11 cellular contexts compared by ENCODE assay signal in genomic region chr22:30307026-30307574, GRCh38. TPM values are rescaled to one million over a fixed set of nuclear protein-coding genes. Genes with fewer than 3 reads are reported as not detected.
DNase-seq lines count a peak whose midpoint lies in the region; ATAC-seq and TF ChIP-seq lines count a peak whose summit lies in the region.
"Had no signal": no experiment of that assay in that cellular context is flagged by ENCODE, and none has a peak within 500 bp of the region (broad histone marks: within the 10 kb centered on the region; RNA-seq: fewer than 3 reads in every experiment).

No MANE protein-coding gene starts in this region.

- H3K9me3 ChIP-seq in Peyer's patch (no peaks in the 10 kb centered on the region), gastroesophageal sphincter (no peaks in the 10 kb centered on the region)
- H3K9me3 ChIP-seq: A549 had no signal

- CTCF ChIA-PET in activated CD4-positive, alpha-beta T cell treated with anti-CD3 and anti-CD28 coated beads for 36 hours (lab: Charles Lee) = interaction anchor here (0.6 to 1.5 kb wide), 4 partner anchors 12 to 266 kb away, joined by 3 to 4 read pairs (median 3); partner anchors contain the start of gene MTFP1

- no peak for TF ChIP-seq POLR2A in Peyer's patch (IDR thresholded peaks at IDR 0.05)
- TF ChIP-seq POLR2A in gastroesophageal sphincter (IDR thresholded peaks at IDR 0.05) = no peak

- in situ Hi-C loops in GM13976 (cut with MboI; ENCODE audit: low sequenced_read_pairs, unreplicated experiment) = no loop called here

- 67 to 86% methylated on average over 4 to 5 of the region's 5 CpGs for WGBS in gastroesophageal sphincter (ENCODE audit: low coverage in 1 of 2), 2 donors

- no peaks in the 10 kb centered on the region for H3K27me3 Mint-ChIP-seq in activated CD4-positive, alpha-beta T cell treated with anti-CD3 and anti-CD28 coated beads for 36 hours
- H3K27me3 Mint-ChIP-seq in stimulated activated naive B cell treated with anti-CD40 and anti-IgM and Interleukin-4, amounts not matched to agents 10 μg/mL and 1 μg/mL and 100 μg/mL, for 72 hours = no peaks in the 10 kb centered on the region

- H3K4me3 ChIP-seq in Peyer's patch = no peak overlapping the region
- no peak overlapping the region for H3K4me3 ChIP-seq in gastroesophageal sphincter
- H3K4me3 ChIP-seq: A549 had no signal

- H3K27ac Mint-ChIP-seq in activated CD4-positive, alpha-beta T cell treated with anti-CD3 and anti-CD28 coated beads for 36 hours = peak overlapping the region; percentile 85
- H3K27ac Mint-ChIP-seq in stimulated activated naive B cell treated with anti-CD40 and anti-IgM and Interleukin-4, amounts not matched to agents 10 μg/mL and 1 μg/mL and 100 μg/mL, for 72 hours = peak overlapping the region; percentile 95

- peaks cover 15% of the 10 kb centered on the region for H3K36me3 Mint-ChIP-seq in activated CD4-positive, alpha-beta T cell treated with anti-CD3 and anti-CD28 coated beads for 36 hours (ENCODE audit: low read depth)
- peaks cover 12 to 34% of the 10 kb centered on the region in 2 donors for H3K36me3 Mint-ChIP-seq in stimulated activated naive B cell treated with anti-CD40 and anti-IgM and Interleukin-4, amounts not matched to agents 10 μg/mL and 1 μg/mL and 100 μg/mL, for 72 hours

- TF ChIP-seq CTCF in Peyer's patch (IDR thresholded peaks at IDR 0.05) (no peak), gastroesophageal sphincter (IDR thresholded peaks at IDR 0.05) (no peak), GM13976 (IDR thresholded peaks at IDR 0.05; ENCODE audit: borderline replicate concordance, control extremely low read depth, extremely low read depth, insufficient read depth, missing control alignments) (no peak)

- no peak for ATAC-seq in activated CD4-positive, alpha-beta T cell treated with anti-CD3 and anti-CD28 coated beads for 36 hours
- no peak for ATAC-seq in gastroesophageal sphincter
- ATAC-seq in stimulated activated naive B cell treated with anti-CD40 and anti-IgM and Interleukin-4, amounts not matched to agents 10 μg/mL and 1 μg/mL and 100 μg/mL, for 72 hours (replicated peaks) = no peak
- no peak for ATAC-seq in HG03039 (IDR thresholded peaks at IDR 0.05; ENCODE audit: unreplicated experiment)
- ATAC-seq in GM19035 (IDR thresholded peaks at IDR 0.05; ENCODE audit: unreplicated experiment) = no peak
- ATAC-seq: A549 had no signal

- H3K4me1 Mint-ChIP-seq in activated CD4-positive, alpha-beta T cell treated with anti-CD3 and anti-CD28 coated beads for 36 hours = peaks cover 97% of the 10 kb centered on the region
- peaks cover 88 to 100% of the 10 kb centered on the region in 2 donors for H3K4me1 Mint-ChIP-seq in stimulated activated naive B cell treated with anti-CD40 and anti-IgM and Interleukin-4, amounts not matched to agents 10 μg/mL and 1 μg/mL and 100 μg/mL, for 72 hours

- intact Hi-C loops in activated CD4-positive, alpha-beta T cell treated with anti-CD3 and anti-CD28 coated beads for 36 hours (cut with DNase I, micrococcal nuclease) = loop anchor here in 1 of 2 experiments (2.0 to 5.0 kb wide), 2 partner anchors 20 to 285 kb away; partner anchors contain the start of genes PES1 and TBC1D10A

- H3K27ac ChIP-seq in Peyer's patch (peak overlapping the region; percentile 83 to 89 (median 87)), gastroesophageal sphincter (peak overlapping the region in 3 of 4 donors; percentile 75 to 93 (median 80))
- H3K27ac ChIP-seq: A549 had no signal

- peaks cover 0 to 17% (median 0%) of the 10 kb centered on the region in 3 donors for H3K36me3 ChIP-seq in Peyer's patch
- peaks cover 0 to 19% of the 10 kb centered on the region in 2 donors for H3K36me3 ChIP-seq in gastroesophageal sphincter

- H3K4me1 ChIP-seq in Peyer's patch = peaks cover 18 to 99% (median 80%) of the 10 kb centered on the region in 4 donors
- H3K4me1 ChIP-seq in gastroesophageal sphincter = peaks cover 38 to 100% (median 86%) of the 10 kb centered on the region in 3 donors

- POLR2A ChIA-PET in activated CD4-positive, alpha-beta T cell treated with anti-CD3 and anti-CD28 coated beads for 36 hours (lab: Charles Lee) = interaction anchor here (0.6 kb wide), 1 partner anchor 20 kb away, joined by 3 read pairs; the partner anchor contains the start of gene TBC1D10A

- no peak for TF ChIP-seq EP300 in gastroesophageal sphincter (IDR thresholded peaks at IDR 0.05)

- H3K27me3 ChIP-seq in Peyer's patch (no peaks in the 10 kb centered on the region), gastroesophageal sphincter (no peaks in the 10 kb centered on the region)

- H3K4me3 Mint-ChIP-seq in activated CD4-positive, alpha-beta T cell treated with anti-CD3 and anti-CD28 coated beads for 36 hours = no peak overlapping the region
- peak overlapping the region; percentile 18 to 26 for H3K4me3 Mint-ChIP-seq in stimulated activated naive B cell treated with anti-CD40 and anti-IgM and Interleukin-4, amounts not matched to agents 10 μg/mL and 1 μg/mL and 100 μg/mL, for 72 hours

- no peak for DNase-seq in activated CD4-positive, alpha-beta T cell treated with anti-CD3 and anti-CD28 coated beads for 36 hours
- no peak for DNase-seq in activated CD4-positive, alpha-beta T cell treated with anti-CD3 and anti-CD28 coated beads for 1 hour
- no peak for DNase-seq in Peyer's patch
- DNase-seq in stimulated activated naive B cell treated with anti-CD40 and anti-IgM and Interleukin-4, amounts not matched to agents 10 μg/mL and 1 μg/mL and 100 μg/mL, for 72 hours = no peak
- no peak for DNase-seq in GM13976 (ENCODE audit: low spot score)
- DNase-seq: NCI-H146 had no signal

- H3K9me3 Mint-ChIP-seq in activated CD4-positive, alpha-beta T cell treated with anti-CD3 and anti-CD28 coated beads for 36 hours (ENCODE audit: low read depth) = no peaks in the 10 kb centered on the region
- H3K9me3 Mint-ChIP-seq in stimulated activated naive B cell treated with anti-CD40 and anti-IgM and Interleukin-4, amounts not matched to agents 10 μg/mL and 1 μg/mL and 100 μg/mL, for 72 hours = no peaks in the 10 kb centered on the region

RNA-seq across cellular contexts. Expression of gene CASTOR1, which starts 17.8 kb away (rescaled TPM):
- 1 to 10 TPM; 1.6 to 2.2 TPM for total RNA-seq in activated CD4-positive, alpha-beta T cell treated with anti-CD3 and anti-CD28 coated beads for 36 hours
- 10 to 100 TPM in 1 of 4 donors, 1 to 10 TPM in 3; 1.8 to 11.6 (median 6.0) TPM for total RNA-seq in Peyer's patch
- total RNA-seq in gastroesophageal sphincter = 10 to 100 TPM; 12.9 to 17.1 (median 16.2) TPM

RNA-seq across cellular contexts. Expression of gene TBC1D10A, which starts 19.6 kb away (rescaled TPM):
- total RNA-seq in activated CD4-positive, alpha-beta T cell treated with anti-CD3 and anti-CD28 coated beads for 36 hours = 10 to 100 TPM; 20.1 to 21.6 TPM
- 10 to 100 TPM; 18.4 to 25.9 (median 20.8) TPM for total RNA-seq in Peyer's patch
- 10 to 100 TPM; 25.3 to 30.8 (median 26.0) TPM for total RNA-seq in gastroesophageal sphincter

RNA-seq across cellular contexts. Expression of gene OSM, which starts 40.4 kb away (rescaled TPM):
- total RNA-seq in activated CD4-positive, alpha-beta T cell treated with anti-CD3 and anti-CD28 coated beads for 36 hours = 10 to 100 TPM; 13.8 to 17.6 TPM
- total RNA-seq in Peyer's patch (not detected), gastroesophageal sphincter (1 to 10 TPM in 2 of 4 donors, not detected in 2; 4.1 to 7.7 TPM)
- total RNA-seq: osteocyte had no signal

RNA-seq across cellular contexts. Expression of gene SF3A1, which starts 49.6 kb away (rescaled TPM):
- total RNA-seq in activated CD4-positive, alpha-beta T cell treated with anti-CD3 and anti-CD28 coated beads for 36 hours = 100 to 1,000 TPM; 254 to 499 TPM
- total RNA-seq in Peyer's patch (100 to 1,000 TPM in 3 of 4 donors, 10 to 100 TPM in 1; 90.4 to 182 (median 160) TPM), gastroesophageal sphincter (10 to 100 TPM; 46.1 to 80.8 (median 63.7) TPM)

RNA-seq across cellular contexts. Expression of gene CCDC157, which starts 49.7 kb away (rescaled TPM):
- 1 to 10 TPM; 2.4 to 3.7 TPM for total RNA-seq in activated CD4-positive, alpha-beta T cell treated with anti-CD3 and anti-CD28 coated beads for 36 hours
- total RNA-seq in Peyer's patch = 1 to 10 TPM; 3.5 to 8.8 (median 6.9) TPM
- total RNA-seq in gastroesophageal sphincter = 1 to 10 TPM in 3 of 4 donors, under 1 TPM in 1; 0.99 to 1.9 (median 1.5) TPM
